ENCODE assay signal across 1 cellular context in the genomic region with DNA sequence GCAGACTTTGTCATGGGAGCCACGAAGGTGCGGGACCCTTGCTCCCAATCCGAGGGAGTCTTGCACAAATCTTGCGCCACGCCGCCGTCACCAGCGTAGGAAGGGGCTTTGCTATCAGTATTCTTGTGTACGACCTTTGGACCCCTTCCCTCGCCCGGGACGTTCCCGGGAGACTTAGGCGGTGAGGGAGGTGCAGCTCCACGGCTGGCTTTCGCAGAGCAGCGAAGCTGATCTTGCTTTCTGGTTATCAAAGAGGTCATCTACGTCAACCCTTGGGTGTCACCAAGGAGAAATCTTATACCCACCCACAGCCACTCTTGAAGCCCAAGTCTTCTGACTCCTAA.
A peak's percentile ranks its signal among the peaks of the same experiment; 100 is the strongest.
TF ChIP-seq lines count a peak whose summit lies in the region.

No MANE protein-coding gene starts in this region.

TF ChIP-seq in GM12878, 131 proteins besides CTCF, POLR2A, EP300 and RAD21:
- TF ChIP-seq CREB1 (IDR thresholded peaks at IDR 0.05; ENCODE audit: low read depth) (no peak), SUZ12 (IDR thresholded peaks at IDR 0.05; ENCODE audit: unreplicated experiment) (no peak), CBX3 (IDR thresholded peaks at IDR 0.05; ENCODE audit: borderline replicate concordance, low read depth) (no peak), PAX5 (IDR thresholded peaks at IDR 0.05; ENCODE audit: borderline replicate concordance, low read depth, low read length) (no peak), CREM (IDR thresholded peaks at IDR 0.05; ENCODE audit: low read depth) (no peak), BMI1 (IDR thresholded peaks at IDR 0.05; ENCODE audit: borderline replicate concordance) (no peak), DPF2 (IDR thresholded peaks at IDR 0.05) (no peak; the same call in 1 of the 2 replicates), HDAC2 (IDR thresholded peaks at IDR 0.05) (no peak), NR2C1 (IDR thresholded peaks at IDR 0.05) (no peak), SMAD5 (IDR thresholded peaks at IDR 0.05; ENCODE audit: low read depth) (no peak), MXI1 (IDR thresholded peaks at IDR 0.05; ENCODE audit: low read depth, low read length) (0 out of 2 replicates have a peak, but pooled peaks have one; percentile 19), RAD51 (IDR thresholded peaks at IDR 0.05) (no peak), RBBP5 (conservative IDR thresholded peaks at IDR 0.05) (no peak), CBX5 (IDR thresholded peaks at IDR 0.05; ENCODE audit: low read depth) (no peak), HCFC1 (IDR thresholded peaks at IDR 0.05; ENCODE audit: low read length) (0 out of 2 replicates have a peak, but pooled peaks have one; percentile 11), POLR2AphosphoS2 (IDR thresholded peaks at IDR 0.05; ENCODE audit: low read depth, low read length) (no peak), NFXL1 (IDR thresholded peaks at IDR 0.05; ENCODE audit: borderline replicate concordance) (no peak), ZSCAN29 (IDR thresholded peaks at IDR 0.05) (no peak), FOXM1 (IDR thresholded peaks at IDR 0.05; ENCODE audit: low read depth, low read length) (no peak), NR2F1 (conservative IDR thresholded peaks at IDR 0.05) (0 out of 2 replicates have a peak, but pooled peaks have one; percentile 16), SUPT20H (IDR thresholded peaks at IDR 0.05; ENCODE audit: borderline replicate concordance, control insufficient read depth, low read depth, low read length) (no peak), ZZZ3 (IDR thresholded peaks at IDR 0.05; ENCODE audit: control insufficient read depth, insufficient read length, low read depth) (no peak), IKZF1 (conservative IDR thresholded peaks at IDR 0.05) (peak; percentile 44)
- TF ChIP-seq, protein P1, sequence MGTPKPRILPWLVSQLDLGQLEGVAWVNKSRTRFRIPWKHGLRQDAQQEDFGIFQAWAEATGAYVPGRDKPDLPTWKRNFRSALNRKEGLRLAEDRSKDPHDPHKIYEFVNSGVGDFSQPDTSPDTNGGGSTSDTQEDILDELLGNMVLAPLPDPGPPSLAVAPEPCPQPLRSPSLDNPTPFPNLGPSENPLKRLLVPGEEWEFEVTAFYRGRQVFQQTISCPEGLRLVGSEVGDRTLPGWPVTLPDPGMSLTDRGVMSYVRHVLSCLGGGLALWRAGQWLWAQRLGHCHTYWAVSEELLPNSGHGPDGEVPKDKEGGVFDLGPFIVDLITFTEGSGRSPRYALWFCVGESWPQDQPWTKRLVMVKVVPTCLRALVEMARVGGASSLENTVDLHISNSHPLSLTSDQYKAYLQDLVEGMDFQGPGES (IDR thresholded peaks at IDR 0.05) = no peak
- TF ChIP-seq, protein P2, sequence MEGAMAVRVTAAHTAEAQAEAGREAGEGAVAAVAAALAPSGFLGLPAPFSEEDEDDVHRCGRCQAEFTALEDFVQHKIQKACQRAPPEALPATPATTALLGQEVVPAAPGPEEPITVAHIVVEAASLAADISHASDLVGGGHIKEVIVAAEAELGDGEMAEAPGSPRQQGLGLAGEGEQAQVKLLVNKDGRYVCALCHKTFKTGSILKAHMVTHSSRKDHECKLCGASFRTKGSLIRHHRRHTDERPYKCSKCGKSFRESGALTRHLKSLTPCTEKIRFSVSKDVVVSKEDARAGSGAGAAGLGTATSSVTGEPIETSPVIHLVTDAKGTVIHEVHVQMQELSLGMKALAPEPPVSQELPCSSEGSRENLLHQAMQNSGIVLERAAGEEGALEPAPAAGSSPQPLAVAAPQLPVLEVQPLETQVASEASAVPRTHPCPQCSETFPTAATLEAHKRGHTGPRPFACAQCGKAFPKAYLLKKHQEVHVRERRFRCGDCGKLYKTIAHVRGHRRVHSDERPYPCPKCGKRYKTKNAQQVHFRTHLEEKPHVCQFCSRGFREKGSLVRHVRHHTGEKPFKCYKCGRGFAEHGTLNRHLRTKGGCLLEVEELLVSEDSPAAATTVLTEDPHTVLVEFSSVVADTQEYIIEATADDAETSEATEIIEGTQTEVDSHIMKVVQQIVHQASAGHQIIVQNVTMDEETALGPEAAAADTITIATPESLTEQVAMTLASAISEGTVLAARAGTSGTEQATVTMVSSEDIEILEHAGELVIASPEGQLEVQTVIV (IDR thresholded peaks at IDR 0.05; ENCODE audit: borderline replicate concordance, partially characterized antibody) = no peak
- TF ChIP-seq, protein P3, sequence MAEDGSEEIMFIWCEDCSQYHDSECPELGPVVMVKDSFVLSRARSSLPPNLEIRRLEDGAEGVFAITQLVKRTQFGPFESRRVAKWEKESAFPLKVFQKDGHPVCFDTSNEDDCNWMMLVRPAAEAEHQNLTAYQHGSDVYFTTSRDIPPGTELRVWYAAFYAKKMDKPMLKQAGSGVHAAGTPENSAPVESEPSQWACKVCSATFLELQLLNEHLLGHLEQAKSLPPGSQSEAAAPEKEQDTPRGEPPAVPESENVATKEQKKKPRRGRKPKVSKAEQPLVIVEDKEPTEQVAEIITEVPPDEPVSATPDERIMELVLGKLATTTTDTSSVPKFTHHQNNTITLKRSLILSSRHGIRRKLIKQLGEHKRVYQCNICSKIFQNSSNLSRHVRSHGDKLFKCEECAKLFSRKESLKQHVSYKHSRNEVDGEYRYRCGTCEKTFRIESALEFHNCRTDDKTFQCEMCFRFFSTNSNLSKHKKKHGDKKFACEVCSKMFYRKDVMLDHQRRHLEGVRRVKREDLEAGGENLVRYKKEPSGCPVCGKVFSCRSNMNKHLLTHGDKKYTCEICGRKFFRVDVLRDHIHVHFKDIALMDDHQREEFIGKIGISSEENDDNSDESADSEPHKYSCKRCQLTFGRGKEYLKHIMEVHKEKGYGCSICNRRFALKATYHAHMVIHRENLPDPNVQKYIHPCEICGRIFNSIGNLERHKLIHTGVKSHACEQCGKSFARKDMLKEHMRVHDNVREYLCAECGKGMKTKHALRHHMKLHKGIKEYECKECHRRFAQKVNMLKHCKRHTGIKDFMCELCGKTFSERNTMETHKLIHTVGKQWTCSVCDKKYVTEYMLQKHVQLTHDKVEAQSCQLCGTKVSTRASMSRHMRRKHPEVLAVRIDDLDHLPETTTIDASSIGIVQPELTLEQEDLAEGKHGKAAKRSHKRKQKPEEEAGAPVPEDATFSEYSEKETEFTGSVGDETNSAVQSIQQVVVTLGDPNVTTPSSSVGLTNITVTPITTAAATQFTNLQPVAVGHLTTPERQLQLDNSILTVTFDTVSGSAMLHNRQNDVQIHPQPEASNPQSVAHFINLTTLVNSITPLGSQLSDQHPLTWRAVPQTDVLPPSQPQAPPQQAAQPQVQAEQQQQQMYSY (CRISPR knock-in tag; IDR thresholded peaks at IDR 0.05) = no peak
- TF ChIP-seq, protein P4, sequence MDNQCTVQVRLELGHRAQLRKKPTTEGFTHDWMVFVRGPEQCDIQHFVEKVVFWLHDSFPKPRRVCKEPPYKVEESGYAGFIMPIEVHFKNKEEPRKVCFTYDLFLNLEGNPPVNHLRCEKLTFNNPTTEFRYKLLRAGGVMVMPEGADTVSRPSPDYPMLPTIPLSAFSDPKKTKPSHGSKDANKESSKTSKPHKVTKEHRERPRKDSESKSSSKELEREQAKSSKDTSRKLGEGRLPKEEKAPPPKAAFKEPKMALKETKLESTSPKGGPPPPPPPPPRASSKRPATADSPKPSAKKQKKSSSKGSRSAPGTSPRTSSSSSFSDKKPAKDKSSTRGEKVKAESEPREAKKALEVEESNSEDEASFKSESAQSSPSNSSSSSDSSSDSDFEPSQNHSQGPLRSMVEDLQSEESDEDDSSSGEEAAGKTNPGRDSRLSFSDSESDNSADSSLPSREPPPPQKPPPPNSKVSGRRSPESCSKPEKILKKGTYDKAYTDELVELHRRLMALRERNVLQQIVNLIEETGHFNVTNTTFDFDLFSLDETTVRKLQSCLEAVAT (IDR thresholded peaks at IDR 0.05) = peak; percentile 81; the same call in 1 of the 2 replicates
- TF ChIP-seq, protein P5, sequence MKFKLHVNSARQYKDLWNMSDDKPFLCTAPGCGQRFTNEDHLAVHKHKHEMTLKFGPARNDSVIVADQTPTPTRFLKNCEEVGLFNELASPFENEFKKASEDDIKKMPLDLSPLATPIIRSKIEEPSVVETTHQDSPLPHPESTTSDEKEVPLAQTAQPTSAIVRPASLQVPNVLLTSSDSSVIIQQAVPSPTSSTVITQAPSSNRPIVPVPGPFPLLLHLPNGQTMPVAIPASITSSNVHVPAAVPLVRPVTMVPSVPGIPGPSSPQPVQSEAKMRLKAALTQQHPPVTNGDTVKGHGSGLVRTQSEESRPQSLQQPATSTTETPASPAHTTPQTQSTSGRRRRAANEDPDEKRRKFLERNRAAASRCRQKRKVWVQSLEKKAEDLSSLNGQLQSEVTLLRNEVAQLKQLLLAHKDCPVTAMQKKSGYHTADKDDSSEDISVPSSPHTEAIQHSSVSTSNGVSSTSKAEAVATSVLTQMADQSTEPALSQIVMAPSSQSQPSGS (IDR thresholded peaks at IDR 0.05; ENCODE audit: low read length) = no peak
- TF ChIP-seq, protein P6, sequence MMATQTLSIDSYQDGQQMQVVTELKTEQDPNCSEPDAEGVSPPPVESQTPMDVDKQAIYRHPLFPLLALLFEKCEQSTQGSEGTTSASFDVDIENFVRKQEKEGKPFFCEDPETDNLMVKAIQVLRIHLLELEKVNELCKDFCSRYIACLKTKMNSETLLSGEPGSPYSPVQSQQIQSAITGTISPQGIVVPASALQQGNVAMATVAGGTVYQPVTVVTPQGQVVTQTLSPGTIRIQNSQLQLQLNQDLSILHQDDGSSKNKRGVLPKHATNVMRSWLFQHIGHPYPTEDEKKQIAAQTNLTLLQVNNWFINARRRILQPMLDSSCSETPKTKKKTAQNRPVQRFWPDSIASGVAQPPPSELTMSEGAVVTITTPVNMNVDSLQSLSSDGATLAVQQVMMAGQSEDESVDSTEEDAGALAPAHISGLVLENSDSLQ (IDR thresholded peaks at IDR 0.05) = no peak
